ENCODE assay signal across 6 cellular contexts in the genomic region with DNA sequence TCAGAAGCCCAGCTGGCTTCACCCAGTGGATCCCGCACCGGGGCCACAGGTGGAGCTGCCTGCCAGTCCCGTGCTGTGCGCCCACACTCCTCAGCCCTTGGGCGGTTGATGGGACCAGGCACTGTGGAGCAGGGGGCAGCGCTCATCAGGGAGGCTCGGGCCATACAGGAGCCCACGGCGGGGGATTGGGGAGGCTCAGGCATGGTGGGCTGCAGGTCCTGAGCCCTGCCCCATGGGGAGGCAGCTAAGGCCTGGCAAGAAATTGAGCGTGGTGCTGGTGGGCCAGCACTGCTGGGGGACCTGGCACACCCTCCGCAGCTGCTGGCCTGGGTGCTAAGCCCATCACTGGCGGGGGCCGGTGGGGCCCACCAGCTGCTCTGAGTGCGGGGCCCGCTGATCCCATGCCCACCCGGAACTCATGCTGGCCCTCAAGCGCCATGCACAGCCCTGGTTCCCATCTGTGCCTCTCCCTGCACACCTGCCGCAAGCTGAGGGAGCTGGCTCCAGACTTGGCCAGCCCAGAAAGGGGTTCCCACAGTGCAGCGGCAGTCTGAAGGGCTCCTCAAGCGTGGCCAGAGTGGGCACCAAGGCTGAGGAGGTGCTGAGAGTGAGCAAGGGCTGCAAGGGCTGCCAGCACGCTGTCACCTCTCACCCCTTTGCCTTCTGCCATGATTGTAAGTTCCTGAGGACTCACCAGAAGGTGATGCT.
DNase-seq lines count a peak whose midpoint lies in the region; ATAC-seq, FAIRE-seq and TF ChIP-seq lines count a peak whose summit lies in the region.
"Not testable (repeated sequence)": the region's sequence is repeated elsewhere in the genome, so short reads cannot be mapped to it uniquely, and the experiment has no call there.

No MANE protein-coding gene starts in this region.

- not testable (repeated sequence) for ATAC-seq in lower lobe of right lung
- peak; percentile 23 for ATAC-seq in stimulated activated naive CD8-positive, alpha-beta T cell treated with anti-CD3 and anti-CD28 coated beads, Interleukin-15, amount 100 ng/mL, for 72 hours

- H4K20me1 ChIP-seq in SK-N-SH (ENCODE audit: insufficient read depth): not testable (repeated sequence)

- intact Hi-C loops in kidney (cut with DNase I); lower lobe of right lung (cut with DNase I); posterior vena cava (cut with DNase I): not testable (repeated sequence)

- not testable (repeated sequence) for TF ChIP-seq EP300 in SK-N-SH (IDR thresholded peaks at IDR 0.05; ENCODE audit: borderline replicate concordance in 1 of 2, low read depth in 1 of 2, low read length in 1 of 2)

- H3K4me2 ChIP-seq in SK-N-SH: not testable (repeated sequence)

- not testable (repeated sequence) for H3K9me2 ChIP-seq in SK-N-SH

- H3K9ac ChIP-seq in SK-N-SH; kidney (ENCODE audit: low read length in 2 of 2): not testable (repeated sequence)

- H3K27me3 ChIP-seq in SK-N-SH (ENCODE audit: insufficient read depth); lower lobe of right lung (ENCODE audit: low read depth): not testable (repeated sequence)

- H3K9me3 ChIP-seq in SK-N-SH; kidney (ENCODE audit: control insufficient read depth in 1 of 2, low read length in 2 of 2); lower lobe of right lung: not testable (repeated sequence)

- not testable (repeated sequence) for DNase-seq in SK-N-SH; epithelial cell of proximal tubule (ENCODE audit: low read depth); stimulated activated naive CD8-positive, alpha-beta T cell treated with anti-CD3 and anti-CD28 coated beads, Interleukin-15, amount 100 ng/mL, for 72 hours
- DNase-seq in kidney (peak; percentile 61), lower lobe of right lung (peak; percentile 31), posterior vena cava (ENCODE audit: low spot score) (peak; percentile 58)

- 0 out of 2 replicates have a peak, but pooled peaks have one; percentile 10 for TF ChIP-seq CTCF in SK-N-SH (IDR thresholded peaks at IDR 0.05)
- TF ChIP-seq CTCF in epithelial cell of proximal tubule (conservative IDR thresholded peaks at IDR 0.05; ENCODE audit: low read depth, low read length): peak; percentile 18
- TF ChIP-seq CTCF in kidney (IDR thresholded peaks at IDR 0.05; ENCODE audit: borderline replicate concordance, extremely low read depth, insufficient read depth); lower lobe of right lung (IDR thresholded peaks at IDR 0.05): not testable (repeated sequence)

- not testable (repeated sequence) for H2AFZ ChIP-seq in SK-N-SH (ENCODE audit: low read depth)

- H3K4me1 Mint-ChIP-seq in stimulated activated naive CD8-positive, alpha-beta T cell treated with anti-CD3 and anti-CD28 coated beads, Interleukin-15, amount 100 ng/mL, for 72 hours: not testable (repeated sequence)

- WGBS in SK-N-SH (ENCODE audit: low lambda C conversion rate): 37% methylated on average over 6 of the region's 21 CpGs

- not testable (repeated sequence) for H3K4me1 ChIP-seq in SK-N-SH (ENCODE audit: control insufficient read depth in 1 of 2, insufficient read depth in 2 of 2, low read depth in 1 of 2, low read length in 1 of 2); kidney (ENCODE audit: control insufficient read depth in 1 of 2, insufficient read depth in 1 of 2, low read depth in 1 of 2, low read length in 2 of 2); lower lobe of right lung

- not testable (repeated sequence) for FAIRE-seq in kidney (lab: Jason Lieb, UNC)

- H3K9me3 Mint-ChIP-seq in stimulated activated naive CD8-positive, alpha-beta T cell treated with anti-CD3 and anti-CD28 coated beads, Interleukin-15, amount 100 ng/mL, for 72 hours: peaks cover 5 to 16% of the 10 kb centered on the region in 2 donors

- not testable (repeated sequence) for H3K4me3 Mint-ChIP-seq in stimulated activated naive CD8-positive, alpha-beta T cell treated with anti-CD3 and anti-CD28 coated beads, Interleukin-15, amount 100 ng/mL, for 72 hours

- not testable (repeated sequence) for H3K36me3 ChIP-seq in SK-N-SH (replicated peaks in 1 of 2; ENCODE audit: control insufficient read depth in 1 of 2, insufficient read depth in 2 of 2, low read length in 1 of 2); kidney (ENCODE audit: control insufficient read depth in 1 of 2, insufficient read depth in 2 of 2, low read length in 2 of 2); lower lobe of right lung

- not testable (repeated sequence) for H3K79me2 ChIP-seq in SK-N-SH (ENCODE audit: insufficient read depth)

- not testable (repeated sequence) for H3F3A ChIP-seq in SK-N-SH (replicated peaks; ENCODE audit: insufficient read depth)

- H3K27me3 Mint-ChIP-seq in stimulated activated naive CD8-positive, alpha-beta T cell treated with anti-CD3 and anti-CD28 coated beads, Interleukin-15, amount 100 ng/mL, for 72 hours: not testable (repeated sequence)

- H3K27ac Mint-ChIP-seq in stimulated activated naive CD8-positive, alpha-beta T cell treated with anti-CD3 and anti-CD28 coated beads, Interleukin-15, amount 100 ng/mL, for 72 hours: not testable (repeated sequence)

- H3K4me3 ChIP-seq in SK-N-SH (ENCODE audit: low read depth in 2 of 2, low read length in 1 of 2); epithelial cell of proximal tubule (ENCODE audit: low read depth, low read length); kidney (ENCODE audit: low read length in 2 of 2); lower lobe of right lung: not testable (repeated sequence)

- CTCF ChIA-PET in SK-N-SH (lab: Yijun Ruan, JAX): not testable (repeated sequence)

- POLR2A ChIA-PET in SK-N-SH (lab: Yijun Ruan, JAX): not testable (repeated sequence)

- H3K27ac ChIP-seq in SK-N-SH (ENCODE audit: low read depth in 2 of 2, low read length in 1 of 2); kidney (ENCODE audit: low read depth in 2 of 2, low read length in 2 of 2); lower lobe of right lung: not testable (repeated sequence)

- not testable (repeated sequence) for TF ChIP-seq RAD21 in SK-N-SH (IDR thresholded peaks at IDR 0.05; ENCODE audit: low read length)
